Comparison of ENCODE assay signal across 1 cellular context in the genomic region with DNA sequence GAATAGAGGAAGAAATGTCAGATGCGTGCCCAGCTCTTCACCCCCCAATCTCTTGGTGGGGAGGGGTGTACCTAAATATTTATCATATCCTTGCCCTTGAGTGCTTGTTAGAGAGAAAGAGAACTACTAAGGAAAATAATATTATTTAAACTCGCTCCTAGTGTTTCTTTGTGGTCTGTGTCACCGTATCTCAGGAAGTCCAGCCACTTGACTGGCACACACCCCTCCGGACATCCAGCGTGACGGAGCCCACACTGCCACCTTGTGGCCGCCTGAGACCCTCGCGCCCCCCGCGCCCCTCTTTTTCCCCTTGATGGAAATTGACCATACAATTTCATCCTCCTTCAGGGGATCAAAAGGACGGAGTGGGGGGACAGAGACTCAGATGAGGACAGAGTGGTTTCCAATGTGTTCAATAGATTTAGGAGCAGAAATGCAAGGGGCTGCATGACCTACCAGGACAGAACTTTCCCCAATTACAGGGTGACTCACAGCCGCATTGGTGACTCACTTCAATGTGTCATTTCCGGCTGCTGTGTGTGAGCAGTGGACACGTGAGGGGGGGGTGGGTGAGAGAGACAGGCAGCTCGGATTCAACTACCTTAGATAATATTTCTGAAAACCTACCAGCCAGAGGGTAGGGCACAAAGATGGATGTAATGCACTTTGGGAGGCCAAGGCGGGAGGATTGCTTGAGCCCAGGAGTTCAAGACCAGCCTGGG.
TF ChIP-seq lines count a peak whose summit lies in the region.

No MANE protein-coding gene starts in this region.

TF ChIP-seq in HEK293, 187 proteins besides CTCF, POLR2A, EP300 and RAD21 (continued from another document):
- no peak for TF ChIP-seq ZSCAN16 (tag by site-specific recombination; IDR thresholded peaks at IDR 0.05)
- TF ChIP-seq, protein P1, sequence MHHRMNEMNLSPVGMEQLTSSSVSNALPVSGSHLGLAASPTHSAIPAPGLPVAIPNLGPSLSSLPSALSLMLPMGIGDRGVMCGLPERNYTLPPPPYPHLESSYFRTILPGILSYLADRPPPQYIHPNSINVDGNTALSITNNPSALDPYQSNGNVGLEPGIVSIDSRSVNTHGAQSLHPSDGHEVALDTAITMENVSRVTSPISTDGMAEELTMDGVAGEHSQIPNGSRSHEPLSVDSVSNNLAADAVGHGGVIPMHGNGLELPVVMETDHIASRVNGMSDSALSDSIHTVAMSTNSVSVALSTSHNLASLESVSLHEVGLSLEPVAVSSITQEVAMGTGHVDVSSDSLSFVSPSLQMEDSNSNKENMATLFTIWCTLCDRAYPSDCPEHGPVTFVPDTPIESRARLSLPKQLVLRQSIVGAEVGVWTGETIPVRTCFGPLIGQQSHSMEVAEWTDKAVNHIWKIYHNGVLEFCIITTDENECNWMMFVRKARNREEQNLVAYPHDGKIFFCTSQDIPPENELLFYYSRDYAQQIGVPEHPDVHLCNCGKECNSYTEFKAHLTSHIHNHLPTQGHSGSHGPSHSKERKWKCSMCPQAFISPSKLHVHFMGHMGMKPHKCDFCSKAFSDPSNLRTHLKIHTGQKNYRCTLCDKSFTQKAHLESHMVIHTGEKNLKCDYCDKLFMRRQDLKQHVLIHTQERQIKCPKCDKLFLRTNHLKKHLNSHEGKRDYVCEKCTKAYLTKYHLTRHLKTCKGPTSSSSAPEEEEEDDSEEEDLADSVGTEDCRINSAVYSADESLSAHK (tag by site-specific recombination; IDR thresholded peaks at IDR 0.05) = peak; percentile 65
- TF ChIP-seq KLF1 (tag by site-specific recombination; IDR thresholded peaks at IDR 0.05) = peak; percentile 52; the same call in 1 of the 2 replicates
- TF ChIP-seq ZNF354C (tag by site-specific recombination; IDR thresholded peaks at IDR 0.05; ENCODE audit: borderline replicate concordance, low read depth) = no peak
- peak; percentile 37; the same call in 1 of the 2 replicates for TF ChIP-seq SCRT2 (tag by site-specific recombination; IDR thresholded peaks at IDR 0.05)
- peak; percentile 95 for TF ChIP-seq KLF10 (tag by site-specific recombination; IDR thresholded peaks at IDR 0.05)
- TF ChIP-seq ZNF76 (tag by site-specific recombination; IDR thresholded peaks at IDR 0.05; ENCODE audit: borderline replicate concordance, low read depth) = peak; percentile 65; the same call in 1 of the 2 replicates
- TF ChIP-seq EGR2 (tag by site-specific recombination; IDR thresholded peaks at IDR 0.05; ENCODE audit: low read depth) = no peak
- TF ChIP-seq WT1 (tag by site-specific recombination; IDR thresholded peaks at IDR 0.05) = peak; percentile 52
- TF ChIP-seq ZNF610 (tag by site-specific recombination; IDR thresholded peaks at IDR 0.05; ENCODE audit: borderline replicate concordance) = no peak
- 0 out of 2 replicates have a peak, but pooled peaks have one; percentile 21 for TF ChIP-seq ZNF530 (tag by site-specific recombination; IDR thresholded peaks at IDR 0.05; ENCODE audit: low read depth)
- TF ChIP-seq ZNF510 (tag by site-specific recombination; IDR thresholded peaks at IDR 0.05; ENCODE audit: insufficient replicate concordance) = no peak
- no peak for TF ChIP-seq ZNF768 (tag by site-specific recombination; IDR thresholded peaks at IDR 0.05)
- TF ChIP-seq ZNF529 (tag by site-specific recombination; IDR thresholded peaks at IDR 0.05; ENCODE audit: insufficient replicate concordance) = no peak
- TF ChIP-seq, protein P2, sequence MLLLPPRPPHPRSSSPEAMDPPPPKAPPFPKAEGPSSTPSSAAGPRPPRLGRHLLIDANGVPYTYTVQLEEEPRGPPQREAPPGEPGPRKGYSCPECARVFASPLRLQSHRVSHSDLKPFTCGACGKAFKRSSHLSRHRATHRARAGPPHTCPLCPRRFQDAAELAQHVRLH (tag by site-specific recombination; IDR thresholded peaks at IDR 0.05) = peak; percentile 70
- TF ChIP-seq ZNF596 (tag by site-specific recombination; IDR thresholded peaks at IDR 0.05) = no peak
- TF ChIP-seq ZNF184 (tag by site-specific recombination; IDR thresholded peaks at IDR 0.05) = peak; percentile 73
- TF ChIP-seq, protein P3, sequence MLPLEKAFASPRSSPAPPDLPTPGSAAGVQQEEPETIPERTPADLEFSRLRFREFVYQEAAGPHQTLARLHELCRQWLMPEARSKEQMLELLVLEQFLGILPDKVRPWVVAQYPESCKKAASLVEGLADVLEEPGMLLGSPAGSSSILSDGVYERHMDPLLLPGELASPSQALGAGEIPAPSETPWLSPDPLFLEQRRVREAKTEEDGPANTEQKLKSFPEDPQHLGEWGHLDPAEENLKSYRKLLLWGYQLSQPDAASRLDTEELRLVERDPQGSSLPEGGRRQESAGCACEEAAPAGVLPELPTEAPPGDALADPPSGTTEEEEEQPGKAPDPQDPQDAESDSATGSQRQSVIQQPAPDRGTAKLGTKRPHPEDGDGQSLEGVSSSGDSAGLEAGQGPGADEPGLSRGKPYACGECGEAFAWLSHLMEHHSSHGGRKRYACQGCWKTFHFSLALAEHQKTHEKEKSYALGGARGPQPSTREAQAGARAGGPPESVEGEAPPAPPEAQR (tag by site-specific recombination; IDR thresholded peaks at IDR 0.05) = 0 out of 2 replicates have a peak, but pooled peaks have one; percentile 40
- no peak for TF ChIP-seq ZNF239 (tag by site-specific recombination; IDR thresholded peaks at IDR 0.05)
- no peak for TF ChIP-seq ZNF791 (tag by site-specific recombination; IDR thresholded peaks at IDR 0.05)
- TF ChIP-seq ZNF555 (tag by site-specific recombination; conservative IDR thresholded peaks at IDR 0.05) = no peak
- TF ChIP-seq ZNF175 (tag by site-specific recombination; IDR thresholded peaks at IDR 0.05) = no peak
- no peak for TF ChIP-seq ZNF624 (tag by site-specific recombination; IDR thresholded peaks at IDR 0.05)
- TF ChIP-seq, protein P4, sequence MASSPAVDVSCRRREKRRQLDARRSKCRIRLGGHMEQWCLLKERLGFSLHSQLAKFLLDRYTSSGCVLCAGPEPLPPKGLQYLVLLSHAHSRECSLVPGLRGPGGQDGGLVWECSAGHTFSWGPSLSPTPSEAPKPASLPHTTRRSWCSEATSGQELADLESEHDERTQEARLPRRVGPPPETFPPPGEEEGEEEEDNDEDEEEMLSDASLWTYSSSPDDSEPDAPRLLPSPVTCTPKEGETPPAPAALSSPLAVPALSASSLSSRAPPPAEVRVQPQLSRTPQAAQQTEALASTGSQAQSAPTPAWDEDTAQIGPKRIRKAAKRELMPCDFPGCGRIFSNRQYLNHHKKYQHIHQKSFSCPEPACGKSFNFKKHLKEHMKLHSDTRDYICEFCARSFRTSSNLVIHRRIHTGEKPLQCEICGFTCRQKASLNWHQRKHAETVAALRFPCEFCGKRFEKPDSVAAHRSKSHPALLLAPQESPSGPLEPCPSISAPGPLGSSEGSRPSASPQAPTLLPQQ (tag by site-specific recombination; IDR thresholded peaks at IDR 0.05) = peak; percentile 76
- 0 out of 2 replicates have a peak, but pooled peaks have one; percentile 50 for TF ChIP-seq ZNF561 (tag by site-specific recombination; IDR thresholded peaks at IDR 0.05; ENCODE audit: borderline replicate concordance)
- no peak for TF ChIP-seq SETDB1 (IDR thresholded peaks at IDR 0.05; ENCODE audit: insufficient read length, low read length)
- TF ChIP-seq SP2 (tag by site-specific recombination; IDR thresholded peaks at IDR 0.05) = peak; percentile 58
- TF ChIP-seq, protein P5, sequence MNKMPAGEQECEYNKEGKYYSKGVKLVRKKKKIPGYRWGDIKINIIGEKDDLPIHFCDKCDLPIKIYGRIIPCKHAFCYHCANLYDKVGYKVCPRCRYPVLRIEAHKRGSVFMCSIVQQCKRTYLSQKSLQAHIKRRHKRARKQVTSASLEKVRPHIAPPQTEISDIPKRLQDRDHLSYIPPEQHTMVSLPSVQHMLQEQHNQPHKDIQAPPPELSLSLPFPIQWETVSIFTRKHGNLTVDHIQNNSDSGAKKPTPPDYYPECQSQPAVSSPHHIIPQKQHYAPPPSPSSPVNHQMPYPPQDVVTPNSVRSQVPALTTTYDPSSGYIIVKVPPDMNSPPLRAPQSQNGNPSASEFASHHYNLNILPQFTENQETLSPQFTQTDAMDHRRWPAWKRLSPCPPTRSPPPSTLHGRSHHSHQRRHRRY (tag by site-specific recombination; IDR thresholded peaks at IDR 0.05) = no peak
- TF ChIP-seq, protein P6, sequence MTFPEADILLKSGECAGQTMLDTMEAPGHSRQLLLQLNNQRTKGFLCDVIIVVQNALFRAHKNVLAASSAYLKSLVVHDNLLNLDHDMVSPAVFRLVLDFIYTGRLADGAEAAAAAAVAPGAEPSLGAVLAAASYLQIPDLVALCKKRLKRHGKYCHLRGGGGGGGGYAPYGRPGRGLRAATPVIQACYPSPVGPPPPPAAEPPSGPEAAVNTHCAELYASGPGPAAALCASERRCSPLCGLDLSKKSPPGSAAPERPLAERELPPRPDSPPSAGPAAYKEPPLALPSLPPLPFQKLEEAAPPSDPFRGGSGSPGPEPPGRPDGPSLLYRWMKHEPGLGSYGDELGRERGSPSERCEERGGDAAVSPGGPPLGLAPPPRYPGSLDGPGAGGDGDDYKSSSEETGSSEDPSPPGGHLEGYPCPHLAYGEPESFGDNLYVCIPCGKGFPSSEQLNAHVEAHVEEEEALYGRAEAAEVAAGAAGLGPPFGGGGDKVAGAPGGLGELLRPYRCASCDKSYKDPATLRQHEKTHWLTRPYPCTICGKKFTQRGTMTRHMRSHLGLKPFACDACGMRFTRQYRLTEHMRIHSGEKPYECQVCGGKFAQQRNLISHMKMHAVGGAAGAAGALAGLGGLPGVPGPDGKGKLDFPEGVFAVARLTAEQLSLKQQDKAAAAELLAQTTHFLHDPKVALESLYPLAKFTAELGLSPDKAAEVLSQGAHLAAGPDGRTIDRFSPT (tag by site-specific recombination; IDR thresholded peaks at IDR 0.05) = peak; percentile 96
- TF ChIP-seq, protein P7, sequence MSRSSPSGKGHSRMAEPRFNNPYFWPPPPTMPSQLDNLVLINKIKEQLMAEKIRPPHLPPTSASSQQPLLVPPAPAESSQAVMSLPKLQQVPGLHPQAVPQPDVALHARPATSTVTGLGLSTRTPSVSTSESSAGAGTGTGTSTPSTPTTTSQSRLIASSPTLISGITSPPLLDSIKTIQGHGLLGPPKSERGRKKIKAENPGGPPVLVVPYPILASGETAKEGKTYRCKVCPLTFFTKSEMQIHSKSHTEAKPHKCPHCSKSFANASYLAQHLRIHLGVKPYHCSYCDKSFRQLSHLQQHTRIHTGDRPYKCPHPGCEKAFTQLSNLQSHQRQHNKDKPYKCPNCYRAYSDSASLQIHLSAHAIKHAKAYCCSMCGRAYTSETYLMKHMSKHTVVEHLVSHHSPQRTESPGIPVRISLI (tag by site-specific recombination; IDR thresholded peaks at IDR 0.05) = no peak
- TF ChIP-seq ZBTB7A (tag by site-specific recombination; IDR thresholded peaks at IDR 0.05; ENCODE audit: low read depth) = peak; percentile 92
- TF ChIP-seq, protein P8, sequence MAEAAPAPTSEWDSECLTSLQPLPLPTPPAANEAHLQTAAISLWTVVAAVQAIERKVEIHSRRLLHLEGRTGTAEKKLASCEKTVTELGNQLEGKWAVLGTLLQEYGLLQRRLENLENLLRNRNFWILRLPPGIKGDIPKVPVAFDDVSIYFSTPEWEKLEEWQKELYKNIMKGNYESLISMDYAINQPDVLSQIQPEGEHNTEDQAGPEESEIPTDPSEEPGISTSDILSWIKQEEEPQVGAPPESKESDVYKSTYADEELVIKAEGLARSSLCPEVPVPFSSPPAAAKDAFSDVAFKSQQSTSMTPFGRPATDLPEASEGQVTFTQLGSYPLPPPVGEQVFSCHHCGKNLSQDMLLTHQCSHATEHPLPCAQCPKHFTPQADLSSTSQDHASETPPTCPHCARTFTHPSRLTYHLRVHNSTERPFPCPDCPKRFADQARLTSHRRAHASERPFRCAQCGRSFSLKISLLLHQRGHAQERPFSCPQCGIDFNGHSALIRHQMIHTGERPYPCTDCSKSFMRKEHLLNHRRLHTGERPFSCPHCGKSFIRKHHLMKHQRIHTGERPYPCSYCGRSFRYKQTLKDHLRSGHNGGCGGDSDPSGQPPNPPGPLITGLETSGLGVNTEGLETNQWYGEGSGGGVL (tag by site-specific recombination; IDR thresholded peaks at IDR 0.05) = peak; percentile 88
- TF ChIP-seq ZNF629 (tag by site-specific recombination; IDR thresholded peaks at IDR 0.05) = peak; percentile 97
